Comparison of ENCODE assay signal across 1 cellular context in the genomic region with DNA sequence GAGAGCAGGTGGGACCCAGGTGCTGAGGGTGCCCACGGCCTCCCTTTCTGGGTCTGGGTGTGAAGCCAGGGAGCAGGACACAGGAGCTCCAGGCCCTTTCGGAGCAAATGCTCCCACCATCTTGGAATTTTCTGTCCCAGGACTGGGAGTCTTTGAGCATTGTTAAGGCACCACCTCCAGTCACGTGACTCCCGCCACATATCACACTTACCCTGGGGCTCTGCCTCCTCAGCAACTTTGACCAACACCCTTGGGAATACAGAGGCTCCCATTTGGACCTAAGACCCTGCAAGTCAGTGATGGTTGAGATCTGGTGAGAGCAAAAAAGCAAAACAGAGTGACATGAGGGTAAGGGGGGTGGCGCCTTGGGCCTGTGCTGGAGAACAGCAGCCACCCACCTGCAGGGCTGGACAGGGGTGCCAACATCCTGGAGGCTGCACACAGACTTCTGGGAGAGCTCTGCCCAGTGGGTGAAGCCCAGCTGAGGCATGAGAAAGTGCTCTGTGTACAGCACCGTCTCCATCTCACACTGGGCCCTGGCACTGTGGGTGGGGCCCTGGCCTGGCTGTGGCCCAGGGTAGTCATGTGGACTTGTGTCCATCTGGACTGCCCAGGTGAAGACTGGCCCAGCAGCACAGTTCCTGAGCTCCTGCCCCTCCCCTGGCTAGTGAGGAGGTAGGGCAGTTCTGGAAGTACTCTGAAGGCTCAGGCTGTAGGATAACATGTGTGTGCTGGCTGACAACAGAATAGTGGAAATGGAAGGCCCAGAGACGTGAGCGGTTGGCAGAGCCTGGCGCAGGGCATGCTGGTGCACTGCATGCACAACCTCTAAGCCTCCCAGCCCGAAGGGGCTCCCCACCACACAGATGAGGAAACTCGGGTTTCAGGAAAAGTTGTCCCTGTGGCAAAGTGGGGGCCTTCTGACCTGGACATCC.
TF ChIP-seq lines count a peak whose summit lies in the region.

No MANE protein-coding gene starts in this region.

TF ChIP-seq in K562, 482 proteins besides CTCF, POLR2A, EP300 and RAD21 (continues in another document):
- TF ChIP-seq PREB (CRISPR knock-in tag; IDR thresholded peaks at IDR 0.05) (no peak), ZFPM2 (CRISPR knock-in tag; IDR thresholded peaks at IDR 0.05) (no peak), CGGBP1 (CRISPR knock-in tag; IDR thresholded peaks at IDR 0.05) (0 out of 2 replicates have a peak, but pooled peaks have one; percentile 1), KDM2B (CRISPR knock-in tag; IDR thresholded peaks at IDR 0.05) (peak; percentile 34; the same call in 1 of the 2 replicates), PTRF (tag; IDR thresholded peaks at IDR 0.05) (no peak), SRF (CRISPR knock-in tag; IDR thresholded peaks at IDR 0.05) (0 out of 4 replicates have a peak, but pooled peaks of 1 of the 2 experiments have one; percentile 9), MCM3 (IDR thresholded peaks at IDR 0.05) (peak; percentile 78), KDM1A (IDR thresholded peaks at IDR 0.05) (no peak), PATZ1 (CRISPR knock-in tag; IDR thresholded peaks at IDR 0.05; ENCODE audit: borderline replicate concordance) (no peak), ZNF274 (IDR thresholded peaks at IDR 0.05; ENCODE audit: borderline replicate concordance, low read depth, low read length) (no peak), E2F6 (IDR thresholded peaks at IDR 0.05; ENCODE audit: borderline replicate concordance in 1 of 2, extremely low read depth in 1 of 2, insufficient read depth in 1 of 2, insufficient read length in 1 of 2, low read depth in 1 of 2, low read length in 1 of 2, poor library complexity in 1 of 2, severe bottlenecking in 1 of 2) (peak in 1 of 2 experiments; percentile 11), NFYB (IDR thresholded peaks at IDR 0.05; ENCODE audit: extremely low read depth, insufficient read length) (no peak), TAF9B (IDR thresholded peaks at IDR 0.05; ENCODE audit: partially characterized antibody) (no peak), HMGXB4 (CRISPR knock-in tag; IDR thresholded peaks at IDR 0.05) (0 out of 2 replicates have a peak, but pooled peaks have one; percentile 14), SIX5 (IDR thresholded peaks at IDR 0.05; ENCODE audit: borderline replicate concordance in 1 of 2, insufficient read depth in 1 of 2, low read depth in 1 of 2, low read length in 2 of 2) (peak in 1 of 2 experiments; percentile 30; a peak in 1 of 4 replicates), ZNF41 (CRISPR knock-in tag; conservative IDR thresholded peaks at IDR 0.05) (no peak), ZNF785 (CRISPR knock-in tag; IDR thresholded peaks at IDR 0.05) (no peak), CBFA2T2 (conservative IDR thresholded peaks at IDR 0.05) (peak; percentile 90), MLX (CRISPR knock-in tag; conservative IDR thresholded peaks at IDR 0.05) (peak in 1 of 2 experiments; percentile 47; a peak in 1 of 4 replicates), GABPB1 (CRISPR knock-in tag; IDR thresholded peaks at IDR 0.05) (no peak), ATF1 (CRISPR knock-in tag; IDR thresholded peaks at IDR 0.05) (peak; percentile 27; the same call in 1 of the 2 replicates), ATF1 (tag; IDR thresholded peaks at IDR 0.05) (no peak), E2F1 (CRISPR knock-in tag; IDR thresholded peaks at IDR 0.05) (peak; percentile 13; the same call in 1 of the 2 replicates), PRMT5 (CRISPR knock-in tag; IDR thresholded peaks at IDR 0.05) (peak; percentile 72; the same call in 1 of the 2 replicates), CHD1 (IDR thresholded peaks at IDR 0.05; ENCODE audit: low read length) (no peak), ZFP1 (CRISPR knock-in tag; IDR thresholded peaks at IDR 0.05) (no peak), GABPA (tag; conservative IDR thresholded peaks at IDR 0.05; ENCODE audit: low read depth) (no peak), MAFF (IDR thresholded peaks at IDR 0.05; ENCODE audit: low read length) (0 out of 2 replicates have a peak, but pooled peaks have one; percentile 1), MYNN (IDR thresholded peaks at IDR 0.05) (no peak), MYNN (CRISPR knock-in tag; IDR thresholded peaks at IDR 0.05) (peak; percentile 52; the same call in 1 of the 2 replicates), SAFB2 (IDR thresholded peaks at IDR 0.05; ENCODE audit: borderline replicate concordance, low read depth, low read length, severe bottlenecking) (no peak), PHF20 (IDR thresholded peaks at IDR 0.05; ENCODE audit: partially characterized antibody) (no peak), MITF (IDR thresholded peaks at IDR 0.05) (0 out of 2 replicates have a peak, but pooled peaks have one; percentile 60), ZBED1 (IDR thresholded peaks at IDR 0.05) (0 out of 2 replicates have a peak, but pooled peaks have one; percentile 12), ETS1 (conservative IDR thresholded peaks at IDR 0.05; ENCODE audit: control insufficient read depth, low read depth, low read length) (0 out of 2 replicates have a peak, but pooled peaks have one; percentile 41), KAT8 (IDR thresholded peaks at IDR 0.05; ENCODE audit: low read depth) (no peak), TBL1XR1 (IDR thresholded peaks at IDR 0.05; ENCODE audit: low read length in 2 of 2) (peak in 1 of 2 experiments; percentile 1; a peak in 1 of 4 replicates), SMAD4 (CRISPR knock-in tag; conservative IDR thresholded peaks at IDR 0.05) (no peak), MAFK (IDR thresholded peaks at IDR 0.05; ENCODE audit: low read length) (0 out of 2 replicates have a peak, but pooled peaks have one; percentile 27), BHLHE40 (IDR thresholded peaks at IDR 0.05; ENCODE audit: low read length) (peak; percentile 90), GTF2F1 (IDR thresholded peaks at IDR 0.05; ENCODE audit: low read depth, low read length) (0 out of 2 replicates have a peak, but pooled peaks have one; percentile 31), RB1 (IDR thresholded peaks at IDR 0.05; ENCODE audit: low read depth) (0 out of 2 replicates have a peak, but pooled peaks have one; percentile 9), TRIM24 (IDR thresholded peaks at IDR 0.05) (no peak)
- TF ChIP-seq, protein P1, sequence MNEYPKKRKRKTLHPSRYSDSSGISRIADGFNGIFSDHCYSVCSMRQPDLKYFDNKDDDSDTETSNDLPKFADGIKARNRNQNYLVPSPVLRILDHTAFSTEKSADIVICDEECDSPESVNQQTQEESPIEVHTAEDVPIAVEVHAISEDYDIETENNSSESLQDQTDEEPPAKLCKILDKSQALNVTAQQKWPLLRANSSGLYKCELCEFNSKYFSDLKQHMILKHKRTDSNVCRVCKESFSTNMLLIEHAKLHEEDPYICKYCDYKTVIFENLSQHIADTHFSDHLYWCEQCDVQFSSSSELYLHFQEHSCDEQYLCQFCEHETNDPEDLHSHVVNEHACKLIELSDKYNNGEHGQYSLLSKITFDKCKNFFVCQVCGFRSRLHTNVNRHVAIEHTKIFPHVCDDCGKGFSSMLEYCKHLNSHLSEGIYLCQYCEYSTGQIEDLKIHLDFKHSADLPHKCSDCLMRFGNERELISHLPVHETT (CRISPR knock-in tag; conservative IDR thresholded peaks at IDR 0.05 in 1 of 2, IDR thresholded peaks at IDR 0.05 in 1 of 2) = peak in 1 of 2 experiments; percentile 82; a peak in 1 of 4 replicates
- TF ChIP-seq, protein P2, sequence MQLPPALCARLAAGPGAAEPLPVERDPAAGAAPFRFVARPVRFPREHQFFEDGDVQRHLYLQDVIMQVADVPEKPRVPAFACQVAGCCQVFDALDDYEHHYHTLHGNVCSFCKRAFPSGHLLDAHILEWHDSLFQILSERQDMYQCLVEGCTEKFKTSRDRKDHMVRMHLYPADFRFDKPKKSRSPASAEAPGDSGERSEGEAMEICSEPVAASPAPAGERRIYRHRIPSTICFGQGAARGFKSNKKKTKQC (CRISPR knock-in tag; IDR thresholded peaks at IDR 0.05) = no peak
- TF ChIP-seq, protein P3, sequence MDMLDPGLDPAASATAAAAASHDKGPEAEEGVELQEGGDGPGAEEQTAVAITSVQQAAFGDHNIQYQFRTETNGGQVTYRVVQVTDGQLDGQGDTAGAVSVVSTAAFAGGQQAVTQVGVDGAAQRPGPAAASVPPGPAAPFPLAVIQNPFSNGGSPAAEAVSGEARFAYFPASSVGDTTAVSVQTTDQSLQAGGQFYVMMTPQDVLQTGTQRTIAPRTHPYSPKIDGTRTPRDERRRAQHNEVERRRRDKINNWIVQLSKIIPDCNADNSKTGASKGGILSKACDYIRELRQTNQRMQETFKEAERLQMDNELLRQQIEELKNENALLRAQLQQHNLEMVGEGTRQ (CRISPR knock-in tag; IDR thresholded peaks at IDR 0.05) = peak; percentile 96
